17 cellular contexts compared by ENCODE assay signal in the genomic region with DNA sequence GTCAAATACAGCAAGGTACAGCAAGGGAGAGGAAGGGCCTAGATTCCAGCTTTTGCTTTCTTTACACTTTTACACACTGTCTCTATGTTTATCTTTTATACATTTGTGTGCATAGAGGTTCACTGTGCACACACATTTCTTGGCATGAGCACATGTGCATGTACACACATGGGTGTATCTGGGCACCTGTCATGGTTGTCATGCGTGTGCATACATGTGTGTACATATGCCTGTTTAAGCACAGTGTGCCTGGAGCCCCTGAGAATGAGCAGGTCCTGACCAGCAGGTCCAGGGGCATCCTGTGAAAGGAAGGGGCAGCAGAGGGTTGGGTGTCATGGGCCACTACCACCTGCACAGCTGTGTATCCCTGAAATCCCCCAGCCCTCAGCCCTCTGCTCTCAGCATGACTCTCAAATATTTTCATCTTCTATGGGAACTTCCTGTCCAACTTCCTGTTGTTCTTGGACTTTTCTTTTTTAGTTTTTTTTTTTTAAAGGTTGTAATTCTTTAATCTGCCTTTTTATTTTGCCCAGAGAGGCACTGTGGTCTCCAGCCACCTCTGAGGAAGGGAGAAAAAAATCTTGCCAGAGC.
DNase-seq lines count a peak whose midpoint lies in the region; ATAC-seq, FAIRE-seq and TF ChIP-seq lines count a peak whose summit lies in the region.
"Had no signal": no experiment of that assay in that cellular context is flagged by ENCODE, and none has a peak within 500 bp of the region (broad histone marks: within the 10 kb centered on the region; RNA-seq: fewer than 3 reads in every experiment).

No MANE protein-coding gene starts in this region.

- no peaks in the 10 kb centered on the region for H4K20me1 ChIP-seq in DND-41 (ENCODE audit: insufficient read depth, low read length)
- no peaks in the 10 kb centered on the region for H4K20me1 ChIP-seq in osteoblast (ENCODE audit: insufficient read depth, low read length)

- DNase-seq in DND-41 (peak; percentile 56), H7 (peak; percentile 7), dermis blood vessel endothelial cell (peak; percentile 83), osteoblast (ENCODE audit: insufficient read length, low spot score, missing footprints) (no peak), GM19239 (ENCODE audit: insufficient read length, low spot score) (no peak), anterior cingulate cortex (lab: John Stamatoyannopoulos, UW) (no peak)
- DNase-seq: CD4-positive, alpha-beta T cell; foreskin keratinocyte; NCI-H2029; NCI-H774; stimulated activated CD4-positive, alpha-beta T cell treated with anti-CD3 and anti-CD28 coated beads, Interleukin-2, amount 100 ng/mL, for 48 hours; stimulated activated naive CD4-positive, alpha-beta T cell; T1000 had no signal

- H2AFZ ChIP-seq in DND-41 (ENCODE audit: low read depth, low read length) (0 out of 2 replicates have a peak overlapping the region, but pooled peaks have one; percentile 45), osteoblast (ENCODE audit: low read length) (peak overlapping the region; percentile 80)

- peaks cover 27% of the 10 kb centered on the region for H3K4me1 ChIP-seq in DND-41 (ENCODE audit: insufficient read depth, low read length)
- H3K4me1 ChIP-seq in osteoblast (ENCODE audit: insufficient read depth, low read length): peaks cover 3% of the 10 kb centered on the region

- no peak for FAIRE-seq in GM19239 (lab: Jason Lieb, UNC)
- FAIRE-seq: islet of Langerhans had no signal

- H3K27me3 ChIP-seq in DND-41 (ENCODE audit: insufficient read depth, low read length, poor library complexity) (no peaks in the 10 kb centered on the region), H7 (ENCODE audit: control insufficient read depth, insufficient read depth, low read length) (no peaks in the 10 kb centered on the region), osteoblast (ENCODE audit: insufficient read depth, low read length) (no peaks in the 10 kb centered on the region)
- H3K27me3 ChIP-seq: foreskin keratinocyte had no signal

- H3K9me3 ChIP-seq in DND-41 (ENCODE audit: insufficient read depth, low read length, severe bottlenecking) (no peaks in the 10 kb centered on the region), osteoblast (ENCODE audit: low read depth, low read length) (no peaks in the 10 kb centered on the region)

- H3K79me2 ChIP-seq in DND-41 (ENCODE audit: insufficient read depth, low read length) (no peaks in the 10 kb centered on the region), osteoblast (ENCODE audit: insufficient read depth, low read length) (no peaks in the 10 kb centered on the region)

- peak; percentile 76 for ATAC-seq in DND-41 (ENCODE audit: insufficient read depth, low read depth)
- no peak for ATAC-seq in GM18873 (IDR thresholded peaks at IDR 0.05; ENCODE audit: low FRiP score, unreplicated experiment)
- ATAC-seq: foreskin keratinocyte, HCT116 had no signal

- peak overlapping the region; percentile 13; the same call in 1 of the 2 replicates for H3K4me2 ChIP-seq in DND-41 (ENCODE audit: insufficient read depth, low read length)
- H3K4me2 ChIP-seq in osteoblast (ENCODE audit: insufficient read depth, low read length): no peak overlapping the region
- H3K4me2 ChIP-seq: KMS-11 had no signal

- H3K36me3 ChIP-seq in DND-41 (ENCODE audit: insufficient read depth, low read length) (no peaks in the 10 kb centered on the region), H7 (replicated peaks; ENCODE audit: control insufficient read depth, insufficient read depth, low read length) (no peaks in the 10 kb centered on the region), osteoblast (ENCODE audit: insufficient read depth, low read length) (no peaks in the 10 kb centered on the region)

- H3K4me3 ChIP-seq in DND-41 (ENCODE audit: low read depth in 1 of 2, low read length in 2 of 2) (no peak overlapping the region), H7 (ENCODE audit: insufficient read depth, low read depth, low read length) (no peak overlapping the region), osteoblast (ENCODE audit: insufficient read depth, low read length) (no peak overlapping the region)

- peak overlapping the region; percentile 28; the same call in 1 of the 2 replicates for H3K9ac ChIP-seq in DND-41 (ENCODE audit: low read depth, low read length)
- H3K9ac ChIP-seq: KMS-11 had no signal

- peak; percentile 27 for TF ChIP-seq CTCF in DND-41 (IDR thresholded peaks at IDR 0.05; ENCODE audit: borderline replicate concordance, extremely low read depth, low read length, poor library complexity, severe bottlenecking)
- TF ChIP-seq CTCF in osteoblast (IDR thresholded peaks at IDR 0.05; ENCODE audit: extremely low read depth, low read depth, low read length): no peak

- peak overlapping the region; percentile 76 for H3K27ac ChIP-seq in DND-41 (ENCODE audit: low read length)
- no peak overlapping the region for H3K27ac ChIP-seq in osteoblast (ENCODE audit: low read depth, low read length)
- H3K27ac ChIP-seq: foreskin keratinocyte, KMS-11 had no signal

Comparison
In these comparisons a context has a peak if more than half of its experiments do, and no peak if none do; other contexts are left out.
1. DNase-seq: peak in DND-41 (single experiment), H7 (single experiment) and dermis blood vessel endothelial cell (single experiment); none in osteoblast (single experiment), GM19239 (single experiment) and anterior cingulate cortex (0 of 58).